In genomic region chr11:114269498-114269897, GRCh38 we compare ENCODE assay signal across 22 cellular contexts.
"Had no signal": no experiment of that assay in that cellular context is flagged by ENCODE, and none has a peak within 500 bp of the region (broad histone marks: within the 10 kb centered on the region; RNA-seq: fewer than 3 reads in every experiment).

No MANE protein-coding gene starts in this region.

- H3K27me3 ChIP-seq: colonic mucosa, gastrocnemius medialis, left lung had no signal

- H3K9me3 ChIP-seq: colonic mucosa, esophagus squamous epithelium, gastrocnemius medialis, left lung, lower lobe of right lung, mucosa of descending colon had no signal

- H3K36me3 ChIP-seq: colonic mucosa, esophagus squamous epithelium, gastrocnemius medialis, left lung, lower lobe of right lung had no signal

- ATAC-seq: gastrocnemius medialis, left lung, lower lobe of right lung, mucosa of descending colon had no signal

- H3K27ac ChIP-seq: colonic mucosa, dorsolateral prefrontal cortex, esophagus squamous epithelium, gastrocnemius medialis, hepatocyte, left lung, lower lobe of right lung had no signal

- H3K4me1 ChIP-seq: colonic mucosa, esophagus squamous epithelium, gastrocnemius medialis, left lung, lower lobe of right lung had no signal

- DNase-seq: cerebellar nuclear complex; colonic mucosa; dermis blood vessel endothelial cell; dorsolateral prefrontal cortex; effector CD4-positive, alpha-beta T cell; effector memory CD4-positive, alpha-beta T cell; esophagus squamous epithelium; foreskin fibroblast; foreskin melanocyte; gastrocnemius medialis; glutamatergic neuron; hypothalamus; immature natural killer cell; islet precursor cell; kidney; kidney glomerular epithelial cell; left lung; lower lobe of right lung; mesenchymal stem cell; mucosa of descending colon; naive B cell had no signal

- H3K4me3 ChIP-seq: colonic mucosa, dorsolateral prefrontal cortex, esophagus squamous epithelium, gastrocnemius medialis, hepatocyte, left lung, lower lobe of right lung, mucosa of descending colon had no signal
